8 cellular contexts compared by ENCODE assay signal in the genomic region with DNA sequence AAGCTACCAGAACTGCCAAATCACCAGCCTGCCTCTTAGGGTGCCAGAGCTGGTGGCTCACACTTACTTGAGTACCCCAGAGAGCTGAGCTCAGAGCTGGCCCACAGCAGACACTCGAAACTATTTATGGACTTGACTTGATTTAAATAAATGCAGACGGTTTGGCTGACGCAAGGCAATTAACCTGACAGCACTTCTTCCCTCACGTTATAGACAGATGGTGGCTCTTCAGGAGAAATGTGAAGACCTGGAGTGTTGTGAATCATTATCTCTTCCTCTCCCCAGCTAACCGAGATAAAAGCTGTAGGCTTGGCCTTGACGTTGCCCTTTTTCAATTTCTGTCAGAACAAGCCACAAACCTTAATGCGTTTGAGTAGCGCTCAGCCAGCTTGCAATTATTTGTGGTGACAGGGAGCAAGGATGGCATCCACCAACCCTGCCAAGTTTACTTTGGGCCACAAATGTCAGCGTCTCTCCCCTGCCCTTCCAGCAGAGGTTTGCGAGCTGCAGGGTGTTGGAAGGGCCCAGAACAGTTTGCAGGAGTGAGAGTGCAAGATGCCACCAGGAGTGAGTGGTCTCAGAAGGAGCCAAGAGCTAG. TPM values are rescaled to one million over a fixed set of nuclear protein-coding genes. Genes with fewer than 3 reads are reported as not detected.
DNase-seq lines count a peak whose midpoint lies in the region; FAIRE-seq and TF ChIP-seq lines count a peak whose summit lies in the region.

No MANE protein-coding gene starts in this region.

- POLR2A ChIA-PET in AG04449 (lab: Yijun Ruan, JAX): interaction anchor here (0.6 to 1.0 kb wide), 3 partner anchors 14 to 83 kb away, joined by 3 to 4 read pairs (median 4); no protein-coding TSS in a partner anchor

- no peak overlapping the region for H3K4me3 ChIP-seq in AG04449 (ENCODE audit: low read depth, low read length)

- peak overlapping the region; percentile 14 for H3K27ac ChIP-seq in VCaP

- CTCF ChIA-PET in AG04449 (lab: Yijun Ruan, JAX): interaction anchor here (0.7 to 4.2 kb wide), 7 partner anchors 13 to 94 kb away, joined by 3 to 28 read pairs (median 4); no protein-coding TSS in a partner anchor

- no peak for TF ChIP-seq CTCF in AG04449 (IDR thresholded peaks at IDR 0.05; ENCODE audit: insufficient read depth, low read length, missing control alignments)
- no peak for TF ChIP-seq CTCF in VCaP (conservative IDR thresholded peaks at IDR 0.05)

- DNase-seq in AG04449 (ENCODE audit: low read depth, low spot score): peak; percentile 5
- no peak for DNase-seq in GM19239 (ENCODE audit: insufficient read length, low spot score)
- peak; percentile 81 for DNase-seq in M059J (ENCODE audit: low read depth)
- DNase-seq in retina: peak; percentile 72
- DNase-seq in Kasumi-1 (lab: John Stamatoyannopoulos, UW): no peak
- DNase-seq in T-helper 9 cell: no peak
- no peak for DNase-seq in medulla oblongata (ENCODE audit: extremely low spot score)

- FAIRE-seq in GM19239 (lab: Jason Lieb, UNC): peak; percentile 95

RNA-seq across cellular contexts. Expression of a gene that starts 34.0 kb away (rescaled TPM):
- total RNA-seq in M059J (2014; rRNA removed; shearing (Covaris generic)): 52.4 and 72.2 TPM in 2 replicates

Comparison
In these comparisons a context has a peak if more than half of its experiments do, and no peak if none do; other contexts are left out.
1. DNase-seq: peak in AG04449 (single experiment), M059J (single experiment) and retina (single experiment); none in GM19239 (single experiment), Kasumi-1 (0 of 2), T-helper 9 cell (single experiment) and medulla oblongata (single experiment).